In genomic region chr2:134491796-134492441, GRCh38 we compare ENCODE assay signal across 1 cellular context.
TF ChIP-seq lines count a peak whose summit lies in the region.

No MANE protein-coding gene starts in this region.

TF ChIP-seq in HCT116, 20 proteins besides CTCF, POLR2A, EP300 and RAD21 (continued from another document):
- TF ChIP-seq ZBTB33 (IDR thresholded peaks at IDR 0.05; ENCODE audit: extremely low read depth, insufficient replicate concordance, low read length) (no peak), REST (IDR thresholded peaks at IDR 0.05; ENCODE audit: low read depth) (no peak)
